ENCODE assay signal across 1 cellular context in the genomic region with DNA sequence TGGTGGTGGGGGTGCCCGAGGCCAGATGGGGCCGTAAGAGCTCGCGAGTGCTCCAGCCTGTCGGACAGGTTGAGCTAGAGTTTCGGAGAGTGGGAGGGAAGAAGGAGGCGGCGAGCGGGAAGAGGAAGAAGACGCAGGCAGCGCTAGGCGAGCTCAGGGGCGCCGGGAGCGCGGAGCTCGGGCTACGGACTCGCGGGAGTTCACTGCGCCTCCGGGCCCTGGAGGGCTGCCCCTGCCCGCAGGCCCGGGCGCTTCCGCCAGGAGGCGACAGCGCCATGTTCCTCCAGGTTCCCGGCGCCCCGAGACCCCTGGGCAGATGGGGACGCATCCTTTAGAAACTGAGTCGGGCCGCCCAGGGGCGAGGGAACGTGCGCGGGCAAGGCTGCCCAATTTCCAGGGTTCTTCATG.
TF ChIP-seq lines count a peak whose summit lies in the region.

No MANE protein-coding gene starts in this region.

TF ChIP-seq in IMR-90, 13 proteins besides CTCF, POLR2A, EP300 and RAD21 (continued from another document):
- TF ChIP-seq ELK1 (IDR thresholded peaks at IDR 0.05; ENCODE audit: borderline replicate concordance, low read depth, low read length) = no peak
- TF ChIP-seq MXI1 (IDR thresholded peaks at IDR 0.05; ENCODE audit: borderline replicate concordance, low read depth, low read length) = no peak
- no peak for TF ChIP-seq MAFK (IDR thresholded peaks at IDR 0.05; ENCODE audit: low read depth, low read length)
